ENCODE assay signal across 11 cellular contexts in genomic region chr6:114989279-114989964, GRCh38.
A peak's percentile ranks its signal among the peaks of the same experiment; 100 is the strongest.
DNase-seq lines count a peak whose midpoint lies in the region; ATAC-seq lines count a peak whose summit lies in the region.
"Had no signal": no experiment of that assay in that cellular context is flagged by ENCODE, and none has a peak within 500 bp of the region (broad histone marks: within the 10 kb centered on the region; RNA-seq: fewer than 3 reads in every experiment).

No MANE protein-coding gene starts in this region.

- peaks cover 10 to 40% (median 32%) of the 10 kb centered on the region in 10 experiments for H3K4me1 ChIP-seq in BLaER1 treated with 17β-estradiol and CSF1 and Interleukin-3, amounts not matched to agents 10 nM and 100 nM
- H3K4me1 ChIP-seq: uterus had no signal

- H3K9me3 ChIP-seq in BLaER1 treated with 17β-estradiol and CSF1 and Interleukin-3, amounts not matched to agents 10 nM and 100 nM (replicated peaks in 1 of 11) = peaks cover 0 to 16% (median 4%) of the 10 kb centered on the region in 11 experiments; a peak in 8 of 22 replicates
- H3K9me3 ChIP-seq: uterus had no signal

- peak overlapping the region; percentile 47 to 80 (median 71); a peak in 21 of 22 replicates for H3K27ac ChIP-seq in BLaER1 treated with 17β-estradiol and CSF1 and Interleukin-3, amounts not matched to agents 10 nM and 100 nM
- H3K27ac ChIP-seq: skin epidermis, uterus had no signal

- no peak overlapping the region for H3K4me3 ChIP-seq in BLaER1 treated with 17β-estradiol and CSF1 and Interleukin-3, amounts not matched to agents 10 nM and 100 nM
- H3K4me3 ChIP-seq: skin epidermis, uterus had no signal

- H3K36me3 ChIP-seq in BLaER1 treated with 17β-estradiol and CSF1 and Interleukin-3, amounts not matched to agents 10 nM and 100 nM = no peaks in the 10 kb centered on the region
- H3K36me3 ChIP-seq: uterus had no signal

- peak overlapping the region in 5 of 11 experiments; percentile 16 to 52 (median 21); a peak in 9 of 22 replicates for H3K9ac ChIP-seq in BLaER1 treated with 17β-estradiol and CSF1 and Interleukin-3, amounts not matched to agents 10 nM and 100 nM

- peak; percentile 99 for ATAC-seq in GM18867 (IDR thresholded peaks at IDR 0.05; ENCODE audit: unreplicated experiment)
- ATAC-seq in HG02759 (IDR thresholded peaks at IDR 0.05; ENCODE audit: unreplicated experiment) = peak; percentile 99

- H4K20me1 ChIP-seq in BLaER1 treated with 17β-estradiol and CSF1 and Interleukin-3, amounts not matched to agents 10 nM and 100 nM = no peaks in the 10 kb centered on the region

- peak; percentile 32 to 40 for DNase-seq in Kasumi-1 (lab: John Stamatoyannopoulos, UW)
- no peak for DNase-seq in nucleus accumbens (lab: John Stamatoyannopoulos, UW)
- no peak for DNase-seq in NCI-H345 (lab: John Stamatoyannopoulos, UW)
- no peak for DNase-seq in NCI-H526 (lab: John Stamatoyannopoulos, UW)
- no peak for DNase-seq in hippocampal formation (lab: John Stamatoyannopoulos, UW)
- DNase-seq: kidney, uterus had no signal

- H3K27me3 ChIP-seq in BLaER1 treated with 17β-estradiol and CSF1 and Interleukin-3, amounts not matched to agents 10 nM and 100 nM = no peaks in the 10 kb centered on the region
- H3K27me3 ChIP-seq: uterus had no signal

- H3K4me2 ChIP-seq in BLaER1 treated with 17β-estradiol and CSF1 and Interleukin-3, amounts not matched to agents 10 nM and 100 nM = peak overlapping the region; percentile 43 to 80 (median 69)

Comparison
In these comparisons a context has a peak if more than half of its experiments do, and no peak if none do; other contexts are left out.
1. DNase-seq: peak in Kasumi-1 (2 of 2); none in nucleus accumbens (0 of 56), NCI-H345 (single experiment), NCI-H526 (0 of 2) and hippocampal formation (0 of 2).